Comparison of ENCODE assay signal across 13 cellular contexts in the genomic region with DNA sequence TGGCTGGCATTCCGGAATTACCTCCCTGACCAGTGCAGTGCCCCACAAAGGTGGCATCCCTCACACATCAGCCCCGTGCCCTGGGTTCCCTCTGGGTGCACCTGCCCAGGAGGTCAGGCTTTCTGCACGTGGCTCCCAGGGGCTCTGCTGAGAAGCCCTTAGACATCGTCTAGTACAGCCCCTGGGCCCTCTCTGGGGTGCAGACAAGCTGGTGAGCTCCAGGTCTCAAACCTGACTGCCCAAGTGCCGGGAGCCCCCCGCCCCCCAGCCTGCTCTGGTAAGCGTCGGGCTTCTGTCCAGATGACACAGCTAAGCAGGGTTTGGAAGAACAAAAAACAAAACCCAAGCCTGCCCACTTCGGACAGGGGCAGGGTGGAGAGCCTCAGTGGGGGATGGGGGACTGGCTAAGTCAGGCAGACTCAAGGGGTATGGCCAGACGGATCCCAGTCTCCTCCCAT. TPM values are rescaled to one million over a fixed set of nuclear protein-coding genes. Genes with fewer than 3 reads are reported as not detected.
A peak's percentile ranks its signal among the peaks of the same experiment; 100 is the strongest.
DNase-seq lines count a peak whose midpoint lies in the region; ATAC-seq and TF ChIP-seq lines count a peak whose summit lies in the region.
"Had no signal": no experiment of that assay in that cellular context is flagged by ENCODE, and none has a peak within 500 bp of the region (broad histone marks: within the 10 kb centered on the region; RNA-seq: fewer than 3 reads in every experiment).

No MANE protein-coding gene starts in this region.

- no peak overlapping the region for H3K27ac Mint-ChIP-seq in activated CD4-positive, alpha-beta memory T cell treated with anti-CD3 and anti-CD28 coated beads for 36 hours
- no peak overlapping the region for H3K27ac Mint-ChIP-seq in activated CD4-positive, alpha-beta memory T cell treated with anti-CD3 and anti-CD28 coated beads, Interleukin-2, amount 10 ng/mL, durations not matched to agents 7 days and 5 days
- H3K27ac Mint-ChIP-seq in nephron progenitor cell: peak overlapping the region; percentile 86
- H3K27ac Mint-ChIP-seq: activated T-cell treated with anti-CD3 and anti-CD28 coated beads, Interleukin-2, amount 50 U/mL, for 72 hours; dendritic cell treated with granulocyte-macrophage colony-stimulating factor and Interleukin-4, amounts not matched to agents 40 ng/mL and 50 ng/mL, for 4 days had no signal

- intact Hi-C loops in activated CD4-positive, alpha-beta memory T cell treated with anti-CD3 and anti-CD28 coated beads for 36 hours (cut with micrococcal nuclease): no loop called here
- intact Hi-C loops in upper lobe of right lung (cut with DNase I): no loop called here

- peaks cover 43% of the 10 kb centered on the region for H3K4me1 ChIP-seq in upper lobe of right lung

- peaks cover 3% of the 10 kb centered on the region for H3K4me1 Mint-ChIP-seq in activated CD4-positive, alpha-beta memory T cell treated with anti-CD3 and anti-CD28 coated beads for 36 hours (ENCODE audit: low read depth)
- H3K4me1 Mint-ChIP-seq in activated CD4-positive, alpha-beta memory T cell treated with anti-CD3 and anti-CD28 coated beads, Interleukin-2, amount 10 ng/mL, durations not matched to agents 7 days and 5 days: peaks cover 2% of the 10 kb centered on the region
- H3K4me1 Mint-ChIP-seq in nephron progenitor cell: peaks cover 54% of the 10 kb centered on the region

- no peaks in the 10 kb centered on the region for H3K36me3 Mint-ChIP-seq in activated CD4-positive, alpha-beta memory T cell treated with anti-CD3 and anti-CD28 coated beads for 36 hours
- H3K36me3 Mint-ChIP-seq in activated CD4-positive, alpha-beta memory T cell treated with anti-CD3 and anti-CD28 coated beads, Interleukin-2, amount 10 ng/mL, durations not matched to agents 7 days and 5 days (ENCODE audit: low read depth): peaks cover 2% of the 10 kb centered on the region
- H3K36me3 Mint-ChIP-seq in nephron progenitor cell (ENCODE audit: low read depth): peaks cover 4% of the 10 kb centered on the region

- no peak overlapping the region for H3K4me3 ChIP-seq in upper lobe of right lung

- peak; percentile 6 for DNase-seq in activated CD4-positive, alpha-beta memory T cell treated with anti-CD3 and anti-CD28 coated beads for 36 hours
- no peak for DNase-seq in activated CD4-positive, alpha-beta memory T cell treated with anti-CD3 and anti-CD28 coated beads, Interleukin-2, amount 10 ng/mL, durations not matched to agents 7 days and 5 days
- peak; percentile 43 for DNase-seq in ecto neural progenitor cell (ENCODE audit: low spot score)
- no peak for DNase-seq in nephron progenitor cell
- peak; percentile 51 for DNase-seq in upper lobe of right lung
- DNase-seq in COLO668 (lab: John Stamatoyannopoulos, UW; ENCODE audit: unreplicated experiment): no peak
- DNase-seq: activated CD4-positive, alpha-beta T cell treated with anti-CD3 and anti-CD28 coated beads, Interleukin-2, amount 50 U/mL, for 1 hour; activated T-cell treated with anti-CD3 and anti-CD28 coated beads, Interleukin-2, amount 50 U/mL, for 72 hours; GF-D8 had no signal

- no peaks in the 10 kb centered on the region for H3K9me3 ChIP-seq in upper lobe of right lung

- CTCF ChIA-PET in activated CD4-positive, alpha-beta memory T cell treated with anti-CD3 and anti-CD28 coated beads for 36 hours (lab: Charles Lee): no interaction called here
- CTCF ChIA-PET in activated CD4-positive, alpha-beta memory T cell treated with anti-CD3 and anti-CD28 coated beads, Interleukin-2, amount 10 ng/mL, durations not matched to agents 7 days and 5 days (lab: Charles Lee): no interaction called here

- ATAC-seq in upper lobe of right lung (no peak), GM18498 (IDR thresholded peaks at IDR 0.05; ENCODE audit: unreplicated experiment) (no peak), GM21717 (IDR thresholded peaks at IDR 0.05; ENCODE audit: unreplicated experiment) (no peak)
- ATAC-seq: activated T-cell treated with anti-CD3 and anti-CD28 coated beads, Interleukin-2, amount 50 U/mL, for 72 hours; Right ventricle myocardium inferior had no signal

- H3K27ac ChIP-seq in upper lobe of right lung: no peak overlapping the region

- no peak overlapping the region for H3K4me3 Mint-ChIP-seq in activated CD4-positive, alpha-beta memory T cell treated with anti-CD3 and anti-CD28 coated beads for 36 hours
- H3K4me3 Mint-ChIP-seq in activated CD4-positive, alpha-beta memory T cell treated with anti-CD3 and anti-CD28 coated beads, Interleukin-2, amount 10 ng/mL, durations not matched to agents 7 days and 5 days: no peak overlapping the region
- no peak overlapping the region for H3K4me3 Mint-ChIP-seq in nephron progenitor cell
- H3K4me3 Mint-ChIP-seq: activated T-cell treated with anti-CD3 and anti-CD28 coated beads, Interleukin-2, amount 50 U/mL, for 72 hours; dendritic cell treated with granulocyte-macrophage colony-stimulating factor and Interleukin-4, amounts not matched to agents 40 ng/mL and 50 ng/mL, for 4 days had no signal

- TF ChIP-seq CTCF in nephron progenitor cell (IDR thresholded peaks at IDR 0.05) (no peak), upper lobe of right lung (IDR thresholded peaks at IDR 0.05) (no peak)

- H3K27me3 ChIP-seq in upper lobe of right lung: no peaks in the 10 kb centered on the region

- POLR2A ChIA-PET in activated CD4-positive, alpha-beta memory T cell treated with anti-CD3 and anti-CD28 coated beads for 36 hours (lab: Charles Lee): no interaction called here
- POLR2A ChIA-PET in activated CD4-positive, alpha-beta memory T cell treated with anti-CD3 and anti-CD28 coated beads, Interleukin-2, amount 10 ng/mL, durations not matched to agents 7 days and 5 days (lab: Charles Lee): no interaction called here

- H3K36me3 ChIP-seq in upper lobe of right lung: no peaks in the 10 kb centered on the region

- H3K9me3 Mint-ChIP-seq in activated CD4-positive, alpha-beta memory T cell treated with anti-CD3 and anti-CD28 coated beads for 36 hours: no peaks in the 10 kb centered on the region
- H3K9me3 Mint-ChIP-seq in activated CD4-positive, alpha-beta memory T cell treated with anti-CD3 and anti-CD28 coated beads, Interleukin-2, amount 10 ng/mL, durations not matched to agents 7 days and 5 days: peaks cover 5% of the 10 kb centered on the region
- H3K9me3 Mint-ChIP-seq in nephron progenitor cell: no peaks in the 10 kb centered on the region
- H3K9me3 Mint-ChIP-seq: dendritic cell treated with granulocyte-macrophage colony-stimulating factor and Interleukin-4, amounts not matched to agents 40 ng/mL and 50 ng/mL, for 4 days had no signal

- H3K27me3 Mint-ChIP-seq in activated CD4-positive, alpha-beta memory T cell treated with anti-CD3 and anti-CD28 coated beads for 36 hours: peaks cover 5% of the 10 kb centered on the region
- H3K27me3 Mint-ChIP-seq in activated CD4-positive, alpha-beta memory T cell treated with anti-CD3 and anti-CD28 coated beads, Interleukin-2, amount 10 ng/mL, durations not matched to agents 7 days and 5 days: peaks cover 4% of the 10 kb centered on the region
- peaks cover 6% of the 10 kb centered on the region for H3K27me3 Mint-ChIP-seq in nephron progenitor cell (ENCODE audit: low read depth, poor library complexity)

RNA-seq across cellular contexts. Expression of a gene that starts 20.2 kb away (rescaled TPM):
- total RNA-seq in activated CD4-positive, alpha-beta memory T cell treated with anti-CD3 and anti-CD28 coated beads for 36 hours: not detected
- not detected for total RNA-seq in activated CD4-positive, alpha-beta memory T cell treated with anti-CD3 and anti-CD28 coated beads, Interleukin-2, amount 10 ng/mL, durations not matched to agents 7 days and 5 days
- 12.2 TPM for total RNA-seq in upper lobe of right lung
- total RNA-seq: activated T-cell treated with anti-CD3 and anti-CD28 coated beads, Interleukin-2, amount 50 U/mL, for 72 hours had no signal

Comparison
In these comparisons a context has a peak if more than half of its experiments do, and no peak if none do; other contexts are left out.
1. DNase-seq: peak in activated CD4-positive, alpha-beta memory T cell treated with anti-CD3 and anti-CD28 coated beads for 36 hours (single experiment), ecto neural progenitor cell (single experiment) and upper lobe of right lung (single experiment); none in activated CD4-positive, alpha-beta memory T cell treated with anti-CD3 and anti-CD28 coated beads, Interleukin-2, amount 10 ng/mL, durations not matched to agents 7 days and 5 days (single experiment), nephron progenitor cell (single experiment) and COLO668 (single experiment).
2. RNA of a gene that starts 20.2 kb away (total RNA-seq): 12.2 TPM in upper lobe of right lung (single experiment); not detected in activated CD4-positive, alpha-beta memory T cell treated with anti-CD3 and anti-CD28 coated beads for 36 hours and not detected in activated CD4-positive, alpha-beta memory T cell treated with anti-CD3 and anti-CD28 coated beads, Interleukin-2, amount 10 ng/mL, durations not matched to agents 7 days and 5 days; every median in the first group is over 10 times any median in the second.